Comparison of ENCODE assay signal across 9 cellular contexts in the genomic region with DNA sequence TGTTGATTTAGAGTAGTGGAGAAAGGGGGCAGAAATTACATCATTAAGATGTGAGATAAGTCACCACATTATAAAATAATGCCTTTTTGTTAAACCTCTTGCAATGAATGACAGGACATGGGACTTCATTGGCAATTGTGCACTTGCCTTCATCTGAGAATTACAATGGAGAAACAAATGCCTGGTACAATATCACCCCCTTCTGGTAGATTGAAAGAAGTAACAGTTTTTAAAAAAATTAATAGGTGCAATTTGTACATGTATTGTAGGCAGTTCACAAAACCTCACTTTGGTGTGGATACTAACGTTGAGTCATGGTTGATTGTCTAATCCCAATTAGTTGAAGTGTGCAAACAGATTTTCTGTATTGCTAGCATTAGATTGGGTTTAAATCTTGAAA. TPM values are rescaled to one million over a fixed set of nuclear protein-coding genes. Genes with fewer than 3 reads are reported as not detected.
DNase-seq lines count a peak whose midpoint lies in the region; ATAC-seq and TF ChIP-seq lines count a peak whose summit lies in the region.
"Had no signal": no experiment of that assay in that cellular context is flagged by ENCODE, and none has a peak within 500 bp of the region (broad histone marks: within the 10 kb centered on the region; RNA-seq: fewer than 3 reads in every experiment).

No MANE protein-coding gene starts in this region.

- no peaks in the 10 kb centered on the region for H3K9me3 Mint-ChIP-seq in activated CD8-positive, alpha-beta memory T cell treated with anti-CD3 and anti-CD28 coated beads, Interleukin-2, amount 10 ng/mL, durations not matched to agents 7 days and 5 days (ENCODE audit: low read depth)
- H3K9me3 Mint-ChIP-seq: dendritic cell treated with granulocyte-macrophage colony-stimulating factor and Interleukin-4, amounts not matched to agents 40 ng/mL and 50 ng/mL, for 4 days had no signal

- H3K27me3 ChIP-seq in NT2/D1 (ENCODE audit: insufficient read depth, insufficient read length) (no peaks in the 10 kb centered on the region), mammary epithelial cell (ENCODE audit: insufficient read depth, low read length) (peaks cover 2% of the 10 kb centered on the region), tibial artery (no peaks in the 10 kb centered on the region)

- peak overlapping the region; percentile 74 for H3K27ac Mint-ChIP-seq in activated CD8-positive, alpha-beta memory T cell treated with anti-CD3 and anti-CD28 coated beads, Interleukin-2, amount 10 ng/mL, durations not matched to agents 7 days and 5 days

- H3K79me2 ChIP-seq in mammary epithelial cell (ENCODE audit: insufficient read depth, low read length) = no peaks in the 10 kb centered on the region

- TF ChIP-seq CTCF in mammary epithelial cell (conservative IDR thresholded peaks at IDR 0.05 in 1 of 2, IDR thresholded peaks at IDR 0.05 in 1 of 2; ENCODE audit: extremely low read depth in 1 of 2, insufficient read depth in 1 of 2, low read depth in 1 of 2, low read length in 2 of 2) = peak; percentile 48 to 64
- TF ChIP-seq CTCF in tibial artery (IDR thresholded peaks at IDR 0.05) = peak; percentile 67 to 77

- H3K9ac ChIP-seq in NT2/D1 (ENCODE audit: insufficient read length, low read depth) (no peak overlapping the region), mammary epithelial cell (ENCODE audit: insufficient read depth, low read length) (no peak overlapping the region)

- H3K9me3 ChIP-seq in NT2/D1 (ENCODE audit: insufficient read depth, low read length) (no peaks in the 10 kb centered on the region), mammary epithelial cell (replicated peaks; ENCODE audit: insufficient read depth, low read length) (no peaks in the 10 kb centered on the region), tibial artery (no peaks in the 10 kb centered on the region)

- 0% methylated on average over 1 of the region's 1 CpG for WGBS in mammary epithelial cell (ENCODE audit: low coverage, missing lambda C conversion rate)

- in situ Hi-C loops in mammary epithelial cell (cut with MboI; ENCODE audit: low sequenced_read_pairs in 2 of 2) = no loop called here

- no peak overlapping the region for H3K4me3 ChIP-seq in NT2/D1 (ENCODE audit: insufficient read length, low read depth)
- H3K4me3 ChIP-seq in mammary epithelial cell (replicated peaks in 1 of 3; ENCODE audit: insufficient read depth in 1 of 3, low read depth in 2 of 3, low read length in 3 of 3) = no peak overlapping the region
- H3K4me3 ChIP-seq in tibial artery = no peak overlapping the region

- dilution Hi-C loops in mammary epithelial cell (cut with HindIII; ENCODE audit: low sequenced_read_pairs) = no loop called here

- BruUV-seq in mammary epithelial cell (replicated peaks; lab: Mats Ljungman, UMichigan) = no TSS peak

- H3K27ac ChIP-seq in mammary epithelial cell (ENCODE audit: insufficient read depth, low read depth, low read length) = no peak overlapping the region
- no peak overlapping the region for H3K27ac ChIP-seq in tibial artery

- no peak overlapping the region for H2AFZ ChIP-seq in mammary epithelial cell (ENCODE audit: low read depth, low read length)

- no peaks in the 10 kb centered on the region for H3K36me3 ChIP-seq in NT2/D1 (ENCODE audit: insufficient read depth, insufficient read length, low read length)
- no peaks in the 10 kb centered on the region for H3K36me3 ChIP-seq in mammary epithelial cell (ENCODE audit: insufficient read depth, low read length)
- no peaks in the 10 kb centered on the region for H3K36me3 ChIP-seq in tibial artery

- H4K20me1 ChIP-seq in mammary epithelial cell (ENCODE audit: insufficient read depth, low read length) = no peaks in the 10 kb centered on the region

- H3K4me3 Mint-ChIP-seq in activated CD8-positive, alpha-beta memory T cell treated with anti-CD3 and anti-CD28 coated beads, Interleukin-2, amount 10 ng/mL, durations not matched to agents 7 days and 5 days = no peak overlapping the region
- H3K4me3 Mint-ChIP-seq: dendritic cell treated with granulocyte-macrophage colony-stimulating factor and Interleukin-4, amounts not matched to agents 40 ng/mL and 50 ng/mL, for 4 days had no signal

- H3K4me1 Mint-ChIP-seq in activated CD8-positive, alpha-beta memory T cell treated with anti-CD3 and anti-CD28 coated beads, Interleukin-2, amount 10 ng/mL, durations not matched to agents 7 days and 5 days = peaks cover 58% of the 10 kb centered on the region

- CTCF ChIA-PET in activated CD8-positive, alpha-beta memory T cell treated with anti-CD3 and anti-CD28 coated beads, Interleukin-2, amount 10 ng/mL, durations not matched to agents 7 days and 5 days (lab: Charles Lee) = interaction anchor here (0.6 to 9.6 kb wide), 17 partner anchors 18 to 497 kb away, joined by 3 to 222 read pairs (median 3); no protein-coding TSS in a partner anchor
- CTCF ChIA-PET in mammary epithelial cell (lab: Charles Lee; ENCODE audit: low non-redundant PET) = no interaction called here

- no peaks in the 10 kb centered on the region for H3K4me1 ChIP-seq in NT2/D1 (ENCODE audit: insufficient read depth, insufficient read length)
- H3K4me1 ChIP-seq in mammary epithelial cell (ENCODE audit: insufficient read depth, low read length) = peaks cover 5% of the 10 kb centered on the region
- H3K4me1 ChIP-seq in tibial artery = peaks cover 0 to 8% (median 0%) of the 10 kb centered on the region in 4 donors

- intact Hi-C loops in mammary epithelial cell (cut with micrococcal nuclease) (loop anchor here (1.0 kb wide), 2 partner anchors 56 to 115 kb away; no protein-coding TSS in a partner anchor), tibial artery (cut with DNase I; ENCODE audit: low total_unique reads) (loop anchor here (5.0 to 10.0 kb wide), 2 partner anchors 56 to 118 kb away; no protein-coding TSS in a partner anchor)

- H3K27me3 Mint-ChIP-seq in activated CD8-positive, alpha-beta memory T cell treated with anti-CD3 and anti-CD28 coated beads, Interleukin-2, amount 10 ng/mL, durations not matched to agents 7 days and 5 days = no peaks in the 10 kb centered on the region
- H3K27me3 Mint-ChIP-seq: dendritic cell treated with granulocyte-macrophage colony-stimulating factor and Interleukin-4, amounts not matched to agents 40 ng/mL and 50 ng/mL, for 4 days had no signal

- no peak for DNase-seq in activated CD8-positive, alpha-beta memory T cell treated with anti-CD3 and anti-CD28 coated beads, Interleukin-2, amount 10 ng/mL, durations not matched to agents 7 days and 5 days
- DNase-seq in activated CD8-positive, alpha-beta memory T cell treated with anti-CD3 and anti-CD28 coated beads, Interleukin-2, amount 50 U/mL, for 4 hours = no peak
- DNase-seq in NT2/D1 (ENCODE audit: low read depth, low spot score) = peak; percentile 25
- DNase-seq in mammary epithelial cell = peak; percentile 42
- peak; percentile 67 for DNase-seq in kidney tubule cell (ENCODE audit: low spot score)
- no peak for DNase-seq in tibial artery
- no peak for DNase-seq in islet precursor cell

- no peaks in the 10 kb centered on the region for H3K36me3 Mint-ChIP-seq in activated CD8-positive, alpha-beta memory T cell treated with anti-CD3 and anti-CD28 coated beads, Interleukin-2, amount 10 ng/mL, durations not matched to agents 7 days and 5 days

- H3K4me2 ChIP-seq in mammary epithelial cell (ENCODE audit: insufficient read depth, low read depth, low read length) = no peak overlapping the region

- ATAC-seq in activated CD8-positive, alpha-beta memory T cell treated with anti-CD3 and anti-CD28 coated beads, Interleukin-2, amount 10 ng/mL, durations not matched to agents 7 days and 5 days = peak; percentile 52
- peak; percentile 69 for ATAC-seq in HG03571 (IDR thresholded peaks at IDR 0.05; ENCODE audit: unreplicated experiment)

RNA-seq across cellular contexts. Expression of a gene that starts 4.6 kb away (rescaled TPM):
- total RNA-seq in activated CD8-positive, alpha-beta memory T cell treated with anti-CD3 and anti-CD28 coated beads, Interleukin-2, amount 10 ng/mL, durations not matched to agents 7 days and 5 days = 1 to 10 TPM; 2.2 to 4.7 TPM
- not detected for total RNA-seq in mammary epithelial cell
- polyA plus RNA-seq in mammary epithelial cell = not detected
- polyA minus RNA-seq in mammary epithelial cell = not detected

RNA-seq across cellular contexts. Expression of a gene that starts 33.7 kb away (rescaled TPM):
- under 1 TPM; 0.40 to 0.53 TPM for total RNA-seq in activated CD8-positive, alpha-beta memory T cell treated with anti-CD3 and anti-CD28 coated beads, Interleukin-2, amount 10 ng/mL, durations not matched to agents 7 days and 5 days
- total RNA-seq in mammary epithelial cell = 10 to 100 TPM; 66.1 to 78.7 TPM
- 88.9 TPM for polyA plus RNA-seq in mammary epithelial cell
- 41.7 TPM for polyA minus RNA-seq in mammary epithelial cell

RNA-seq across cellular contexts. Expression of a gene that starts 46.4 kb away (rescaled TPM):
- total RNA-seq in activated CD8-positive, alpha-beta memory T cell treated with anti-CD3 and anti-CD28 coated beads, Interleukin-2, amount 10 ng/mL, durations not matched to agents 7 days and 5 days = not detected
- total RNA-seq in mammary epithelial cell = not detected
- polyA plus RNA-seq in mammary epithelial cell = not detected
- not detected for polyA minus RNA-seq in mammary epithelial cell

Comparison
In these comparisons a context has a peak if more than half of its experiments do, and no peak if none do; other contexts are left out.
1. DNase-seq: peak in NT2/D1 (single experiment), mammary epithelial cell (single experiment) and kidney tubule cell (single experiment); none in activated CD8-positive, alpha-beta memory T cell treated with anti-CD3 and anti-CD28 coated beads, Interleukin-2, amount 10 ng/mL, durations not matched to agents 7 days and 5 days (single experiment), activated CD8-positive, alpha-beta memory T cell treated with anti-CD3 and anti-CD28 coated beads, Interleukin-2, amount 50 U/mL, for 4 hours (single experiment), tibial artery (0 of 2) and islet precursor cell (single experiment).
2. RNA of a gene that starts 33.7 kb away (total RNA-seq): 66.1 to 78.7 TPM in mammary epithelial cell; 0.40 to 0.53 TPM in activated CD8-positive, alpha-beta memory T cell treated with anti-CD3 and anti-CD28 coated beads, Interleukin-2, amount 10 ng/mL, durations not matched to agents 7 days and 5 days; every median in the first group is over 10 times any median in the second.